Comparison of ENCODE assay signal across 27 cellular contexts in genomic region chr14:90168425-90169105, GRCh38.
DNase-seq lines count a peak whose midpoint lies in the region; ATAC-seq and TF ChIP-seq lines count a peak whose summit lies in the region.
"Had no signal": no experiment of that assay in that cellular context is flagged by ENCODE, and none has a peak within 500 bp of the region (broad histone marks: within the 10 kb centered on the region; RNA-seq: fewer than 3 reads in every experiment).

No MANE protein-coding gene starts in this region.

- H3K27ac Mint-ChIP-seq in HFFc6: peak overlapping the region; percentile 84
- H3K27ac Mint-ChIP-seq: activated naive CD4-positive, alpha-beta T cell treated with anti-CD3 and anti-CD28 coated beads, Interleukin-2, amount 10 ng/mL, durations not matched to agents 7 days and 5 days; GM23338; memory B cell; nephron had no signal

- H3K36me3 Mint-ChIP-seq in HFFc6 (ENCODE audit: low read depth): peaks cover 8% of the 10 kb centered on the region
- H3K36me3 Mint-ChIP-seq: activated naive CD4-positive, alpha-beta T cell treated with anti-CD3 and anti-CD28 coated beads, Interleukin-2, amount 10 ng/mL, durations not matched to agents 7 days and 5 days; memory B cell had no signal

- H3K4me3 ChIP-seq in foreskin fibroblast (ENCODE audit: low read depth in 1 of 2, low read length in 2 of 2): no peak overlapping the region
- H3K4me3 ChIP-seq: A549, GM23338, thoracic aorta had no signal

- TF ChIP-seq CTCF in HFFc6 (IDR thresholded peaks at IDR 0.05) (no peak), foreskin fibroblast (IDR thresholded peaks at IDR 0.05; ENCODE audit: low read depth, low read length) (no peak)

- peaks cover 30% of the 10 kb centered on the region for H3K4me1 Mint-ChIP-seq in HFFc6 (ENCODE audit: low read depth)
- H3K4me1 Mint-ChIP-seq: activated naive CD4-positive, alpha-beta T cell treated with anti-CD3 and anti-CD28 coated beads, Interleukin-2, amount 10 ng/mL, durations not matched to agents 7 days and 5 days; memory B cell; nephron had no signal

- peak; percentile 26 for DNase-seq in AG08396 (ENCODE audit: low spot score)
- peak; percentile 73 for DNase-seq in HFFc6
- DNase-seq in amniotic epithelial cell (ENCODE audit: low read depth): peak; percentile 49
- peak; percentile 2 to 7 for DNase-seq in foreskin fibroblast
- no peak for DNase-seq in stimulated activated CD4-positive, alpha-beta T cell treated with anti-CD3 and anti-CD28 coated beads, Interleukin-4, amount 100 ng/mL, for 1 hour
- no peak for DNase-seq in RPMI8226
- DNase-seq: activated CD4-positive, alpha-beta T cell treated with anti-CD3 and anti-CD28 coated beads for 1 hour; activated naive CD4-positive, alpha-beta T cell treated with anti-CD3 and anti-CD28 coated beads, Interleukin-2, amount 10 ng/mL, durations not matched to agents 7 days and 5 days; activated T-cell treated with anti-CD3 and anti-CD28 coated beads, Interleukin-2, amount 50 U/mL, for 4 hours; cortex of kidney; GF-D8; Karpas-422; kidney glomerular epithelial cell; NCI-H1048; NCI-H2081; NCI-H446 treated with DMSO at 0.1 percent for 48 hours; NK-92 treated with Interleukin-12 subunit alpha and Interleukin-12 subunit beta, amount 100 ng/mL, for 24 hours; stimulated activated naive CD4-positive, alpha-beta T cell had no signal

- peaks cover 4% of the 10 kb centered on the region; the same call in 1 of the 2 replicates for H3K27me3 Mint-ChIP-seq in HFFc6 (ENCODE audit: insufficient read depth)
- H3K27me3 Mint-ChIP-seq: activated naive CD4-positive, alpha-beta T cell treated with anti-CD3 and anti-CD28 coated beads, Interleukin-2, amount 10 ng/mL, durations not matched to agents 7 days and 5 days had no signal

- 0 out of 2 replicates have a peak, but pooled peaks cover 10% of the 10 kb centered on the region for H3K9me3 Mint-ChIP-seq in HFFc6
- H3K9me3 Mint-ChIP-seq: activated naive CD4-positive, alpha-beta T cell treated with anti-CD3 and anti-CD28 coated beads, Interleukin-2, amount 10 ng/mL, durations not matched to agents 7 days and 5 days; activated T-cell treated with anti-CD3 and anti-CD28 coated beads, Interleukin-2, amount 50 U/mL, for 4 hours; GM23338 had no signal

- no peak overlapping the region for H3K4me3 Mint-ChIP-seq in HFFc6
- H3K4me3 Mint-ChIP-seq: activated naive CD4-positive, alpha-beta T cell treated with anti-CD3 and anti-CD28 coated beads, Interleukin-2, amount 10 ng/mL, durations not matched to agents 7 days and 5 days; activated T-cell treated with anti-CD3 and anti-CD28 coated beads, Interleukin-2, amount 50 U/mL, for 4 hours; GM23338; memory B cell; nephron had no signal

- ATAC-seq in HG02885 (IDR thresholded peaks at IDR 0.05; ENCODE audit: poor library complexity, unreplicated experiment) (no peak), HG02678 (IDR thresholded peaks at IDR 0.05; ENCODE audit: unreplicated experiment) (no peak)
- ATAC-seq: A549; activated T-cell treated with anti-CD3 and anti-CD28 coated beads, Interleukin-2, amount 50 U/mL, for 4 hours; GM23338; sciatic nerve; SK-N-SH treated with all-trans-retinoic acid at 6 μM for 48 hours had no signal

Comparison
In these comparisons a context has a peak if more than half of its experiments do, and no peak if none do; other contexts are left out.
1. DNase-seq: peak in AG08396 (single experiment), HFFc6 (single experiment), amniotic epithelial cell (single experiment) and foreskin fibroblast (2 of 2); none in stimulated activated CD4-positive, alpha-beta T cell treated with anti-CD3 and anti-CD28 coated beads, Interleukin-4, amount 100 ng/mL, for 1 hour (single experiment) and RPMI8226 (single experiment).